Comparison of ENCODE assay signal across 1 cellular context in the genomic region with DNA sequence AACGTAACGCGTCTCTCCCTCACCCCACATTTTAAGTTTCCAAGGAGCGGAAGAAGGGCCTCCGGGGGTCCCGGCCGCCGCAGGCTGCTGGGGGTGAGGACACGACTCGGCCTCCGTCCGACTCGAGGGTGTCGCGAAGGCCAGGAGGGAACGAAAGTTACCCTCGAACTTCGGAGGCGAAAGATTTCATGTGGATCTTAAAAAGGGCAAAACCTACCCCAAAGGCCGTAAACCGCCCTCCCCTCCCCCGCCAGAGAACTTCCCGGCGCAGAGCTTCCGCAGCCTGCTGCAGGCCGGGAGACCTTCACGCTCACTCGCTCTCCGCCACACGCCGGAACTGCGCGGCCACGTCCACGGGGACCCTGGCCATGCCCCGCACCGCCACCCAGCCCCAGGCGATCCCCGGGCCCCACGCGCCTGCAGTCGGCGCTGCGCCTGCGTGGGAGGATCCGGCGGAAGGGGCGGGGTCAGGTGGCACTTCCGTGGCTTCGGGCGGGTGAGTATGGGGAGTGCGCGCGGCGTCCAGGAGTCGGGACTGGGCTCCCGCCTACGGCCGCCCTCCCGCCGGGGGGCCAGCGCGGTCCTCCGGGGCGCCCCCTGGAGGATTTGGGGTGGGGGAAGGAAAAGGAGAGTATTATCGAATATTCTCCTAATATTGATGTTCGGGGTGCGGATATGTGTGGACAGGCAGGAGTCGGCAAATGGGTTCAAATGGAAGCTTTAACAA.
TF ChIP-seq lines count a peak whose summit lies in the region.

A gene (plus strand): TSS at position 474 of the 727 bp plus-strand sequence. CDS start 19,755 bp downstream, outside the sequence.

TF ChIP-seq in HEK293, 187 proteins besides CTCF, POLR2A, EP300 and RAD21 (continued from another document and continues in another):
- TF ChIP-seq ZNF654 (tag by site-specific recombination; IDR thresholded peaks at IDR 0.05; ENCODE audit: low read depth) (no peak), ZNF529 (tag by site-specific recombination; IDR thresholded peaks at IDR 0.05; ENCODE audit: insufficient replicate concordance) (no peak), ZNF239 (tag by site-specific recombination; IDR thresholded peaks at IDR 0.05) (no peak), TCF7L2 (IDR thresholded peaks at IDR 0.05; ENCODE audit: borderline replicate concordance, low read depth, low read length) (no peak), ZNF785 (tag by site-specific recombination; IDR thresholded peaks at IDR 0.05) (no peak), ZNF423 (tag by site-specific recombination; IDR thresholded peaks at IDR 0.05) (peak; percentile 84), ZNF830 (tag by site-specific recombination; IDR thresholded peaks at IDR 0.05; ENCODE audit: low read depth) (no peak), ZNF416 (tag by site-specific recombination; IDR thresholded peaks at IDR 0.05) (no peak), ZNF146 (tag by site-specific recombination; IDR thresholded peaks at IDR 0.05) (no peak), ZNF202 (tag by site-specific recombination; IDR thresholded peaks at IDR 0.05; ENCODE audit: borderline replicate concordance) (no peak), ZNF549 (tag by site-specific recombination; IDR thresholded peaks at IDR 0.05) (no peak), SP3 (tag by site-specific recombination; IDR thresholded peaks at IDR 0.05) (peak; percentile 78), ZNF610 (tag by site-specific recombination; IDR thresholded peaks at IDR 0.05; ENCODE audit: borderline replicate concordance) (0 out of 2 replicates have a peak, but pooled peaks have one; percentile 23), ZNF354C (tag by site-specific recombination; IDR thresholded peaks at IDR 0.05; ENCODE audit: borderline replicate concordance, low read depth) (no peak), ZNF548 (tag by site-specific recombination; IDR thresholded peaks at IDR 0.05) (no peak), ZNF433 (tag by site-specific recombination; IDR thresholded peaks at IDR 0.05; ENCODE audit: low read depth) (no peak), ZNF76 (tag by site-specific recombination; IDR thresholded peaks at IDR 0.05; ENCODE audit: borderline replicate concordance, low read depth) (peak; percentile 41; the same call in 1 of the 2 replicates), ZNF184 (tag by site-specific recombination; IDR thresholded peaks at IDR 0.05) (no peak), ZFP3 (tag by site-specific recombination; IDR thresholded peaks at IDR 0.05; ENCODE audit: low read depth) (no peak), ZNF248 (tag by site-specific recombination; IDR thresholded peaks at IDR 0.05) (no peak), SCRT2 (tag by site-specific recombination; IDR thresholded peaks at IDR 0.05) (no peak), ZSCAN16 (tag by site-specific recombination; IDR thresholded peaks at IDR 0.05) (no peak), ZFHX2 (tag by site-specific recombination; conservative IDR thresholded peaks at IDR 0.05) (peak; percentile 91), ZBTB48 (tag by site-specific recombination; IDR thresholded peaks at IDR 0.05) (peak; percentile 61; the same call in 1 of the 2 replicates), ZBTB1 (tag by site-specific recombination; IDR thresholded peaks at IDR 0.05) (no peak), ZXDB (tag by site-specific recombination; IDR thresholded peaks at IDR 0.05) (peak; percentile 61; the same call in 1 of the 2 replicates), ZEB2 (tag by site-specific recombination; IDR thresholded peaks at IDR 0.05) (peak; percentile 43; the same call in 1 of the 2 replicates), HOXD13 (CRISPR knock-in tag; IDR thresholded peaks at IDR 0.05; ENCODE audit: borderline replicate concordance) (0 out of 2 replicates have a peak, but pooled peaks have one; percentile 12), SP7 (tag by site-specific recombination; IDR thresholded peaks at IDR 0.05) (peak; percentile 55), ZNF211 (tag by site-specific recombination; IDR thresholded peaks at IDR 0.05; ENCODE audit: low read depth) (no peak), ZNF664 (tag by site-specific recombination; IDR thresholded peaks at IDR 0.05) (no peak), ZIC2 (tag by site-specific recombination; IDR thresholded peaks at IDR 0.05) (peak; percentile 42; the same call in 1 of the 2 replicates), REPIN1 (tag by site-specific recombination; IDR thresholded peaks at IDR 0.05; ENCODE audit: low read depth) (no peak), ZNF629 (tag by site-specific recombination; IDR thresholded peaks at IDR 0.05) (no peak), ZNF335 (tag by site-specific recombination; conservative IDR thresholded peaks at IDR 0.05) (peak; percentile 74), YY2 (tag by site-specific recombination; IDR thresholded peaks at IDR 0.05) (no peak)
- TF ChIP-seq, protein P1, sequence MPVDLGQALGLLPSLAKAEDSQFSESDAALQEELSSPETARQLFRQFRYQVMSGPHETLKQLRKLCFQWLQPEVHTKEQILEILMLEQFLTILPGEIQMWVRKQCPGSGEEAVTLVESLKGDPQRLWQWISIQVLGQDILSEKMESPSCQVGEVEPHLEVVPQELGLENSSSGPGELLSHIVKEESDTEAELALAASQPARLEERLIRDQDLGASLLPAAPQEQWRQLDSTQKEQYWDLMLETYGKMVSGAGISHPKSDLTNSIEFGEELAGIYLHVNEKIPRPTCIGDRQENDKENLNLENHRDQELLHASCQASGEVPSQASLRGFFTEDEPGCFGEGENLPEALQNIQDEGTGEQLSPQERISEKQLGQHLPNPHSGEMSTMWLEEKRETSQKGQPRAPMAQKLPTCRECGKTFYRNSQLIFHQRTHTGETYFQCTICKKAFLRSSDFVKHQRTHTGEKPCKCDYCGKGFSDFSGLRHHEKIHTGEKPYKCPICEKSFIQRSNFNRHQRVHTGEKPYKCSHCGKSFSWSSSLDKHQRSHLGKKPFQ (tag by site-specific recombination; IDR thresholded peaks at IDR 0.05), result no peak
- TF ChIP-seq, protein P2, sequence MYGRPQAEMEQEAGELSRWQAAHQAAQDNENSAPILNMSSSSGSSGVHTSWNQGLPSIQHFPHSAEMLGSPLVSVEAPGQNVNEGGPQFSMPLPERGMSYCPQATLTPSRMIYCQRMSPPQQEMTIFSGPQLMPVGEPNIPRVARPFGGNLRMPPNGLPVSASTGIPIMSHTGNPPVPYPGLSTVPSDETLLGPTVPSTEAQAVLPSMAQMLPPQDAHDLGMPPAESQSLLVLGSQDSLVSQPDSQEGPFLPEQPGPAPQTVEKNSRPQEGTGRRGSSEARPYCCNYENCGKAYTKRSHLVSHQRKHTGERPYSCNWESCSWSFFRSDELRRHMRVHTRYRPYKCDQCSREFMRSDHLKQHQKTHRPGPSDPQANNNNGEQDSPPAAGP (tag by site-specific recombination; IDR thresholded peaks at IDR 0.05), result peak; percentile 22; the same call in 1 of the 2 replicates
- TF ChIP-seq, protein P3, sequence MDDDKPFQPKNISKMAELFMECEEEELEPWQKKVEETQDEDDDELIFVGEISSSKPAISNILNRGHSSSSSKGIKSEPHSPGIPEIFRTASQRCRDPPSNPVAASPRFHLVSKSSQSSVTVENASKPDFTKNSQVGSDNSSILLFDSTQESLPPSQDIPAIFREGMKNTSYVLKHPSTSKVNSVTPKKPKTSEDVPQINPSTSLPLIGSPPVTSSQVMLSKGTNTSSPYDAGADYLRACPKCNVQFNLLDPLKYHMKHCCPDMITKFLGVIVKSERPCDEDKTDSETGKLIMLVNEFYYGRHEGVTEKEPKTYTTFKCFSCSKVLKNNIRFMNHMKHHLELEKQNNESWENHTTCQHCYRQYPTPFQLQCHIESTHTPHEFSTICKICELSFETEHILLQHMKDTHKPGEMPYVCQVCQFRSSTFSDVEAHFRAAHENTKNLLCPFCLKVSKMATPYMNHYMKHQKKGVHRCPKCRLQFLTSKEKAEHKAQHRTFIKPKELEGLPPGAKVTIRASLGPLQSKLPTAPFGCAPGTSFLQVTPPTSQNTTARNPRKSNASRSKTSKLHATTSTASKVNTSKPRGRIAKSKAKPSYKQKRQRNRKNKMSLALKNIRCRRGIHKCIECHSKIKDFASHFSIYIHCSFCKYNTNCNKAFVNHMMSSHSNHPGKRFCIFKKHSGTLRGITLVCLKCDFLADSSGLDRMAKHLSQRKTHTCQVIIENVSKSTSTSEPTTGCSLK (tag by site-specific recombination; IDR thresholded peaks at IDR 0.05), result no peak
- TF ChIP-seq, protein P4, sequence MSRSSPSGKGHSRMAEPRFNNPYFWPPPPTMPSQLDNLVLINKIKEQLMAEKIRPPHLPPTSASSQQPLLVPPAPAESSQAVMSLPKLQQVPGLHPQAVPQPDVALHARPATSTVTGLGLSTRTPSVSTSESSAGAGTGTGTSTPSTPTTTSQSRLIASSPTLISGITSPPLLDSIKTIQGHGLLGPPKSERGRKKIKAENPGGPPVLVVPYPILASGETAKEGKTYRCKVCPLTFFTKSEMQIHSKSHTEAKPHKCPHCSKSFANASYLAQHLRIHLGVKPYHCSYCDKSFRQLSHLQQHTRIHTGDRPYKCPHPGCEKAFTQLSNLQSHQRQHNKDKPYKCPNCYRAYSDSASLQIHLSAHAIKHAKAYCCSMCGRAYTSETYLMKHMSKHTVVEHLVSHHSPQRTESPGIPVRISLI (tag by site-specific recombination; IDR thresholded peaks at IDR 0.05), result no peak
- TF ChIP-seq, protein P5, sequence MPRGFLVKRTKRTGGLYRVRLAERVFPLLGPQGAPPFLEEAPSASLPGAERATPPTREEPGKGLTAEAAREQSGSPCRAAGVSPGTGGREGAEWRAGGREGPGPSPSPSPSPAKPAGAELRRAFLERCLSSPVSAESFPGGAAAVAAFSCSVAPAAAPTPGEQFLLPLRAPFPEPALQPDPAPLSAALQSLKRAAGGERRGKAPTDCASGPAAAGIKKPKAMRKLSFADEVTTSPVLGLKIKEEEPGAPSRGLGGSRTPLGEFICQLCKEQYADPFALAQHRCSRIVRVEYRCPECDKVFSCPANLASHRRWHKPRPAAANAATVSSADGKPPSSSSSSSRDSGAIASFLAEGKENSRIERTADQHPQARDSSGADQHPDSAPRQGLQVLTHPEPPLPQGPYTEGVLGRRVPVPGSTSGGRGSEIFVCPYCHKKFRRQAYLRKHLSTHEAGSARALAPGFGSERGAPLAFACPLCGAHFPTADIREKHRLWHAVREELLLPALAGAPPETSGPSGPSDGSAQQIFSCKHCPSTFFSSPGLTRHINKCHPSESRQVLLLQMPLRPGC (tag by site-specific recombination; IDR thresholded peaks at IDR 0.05), result peak; percentile 11; the same call in 1 of the 2 replicates
- TF ChIP-seq, protein P6, sequence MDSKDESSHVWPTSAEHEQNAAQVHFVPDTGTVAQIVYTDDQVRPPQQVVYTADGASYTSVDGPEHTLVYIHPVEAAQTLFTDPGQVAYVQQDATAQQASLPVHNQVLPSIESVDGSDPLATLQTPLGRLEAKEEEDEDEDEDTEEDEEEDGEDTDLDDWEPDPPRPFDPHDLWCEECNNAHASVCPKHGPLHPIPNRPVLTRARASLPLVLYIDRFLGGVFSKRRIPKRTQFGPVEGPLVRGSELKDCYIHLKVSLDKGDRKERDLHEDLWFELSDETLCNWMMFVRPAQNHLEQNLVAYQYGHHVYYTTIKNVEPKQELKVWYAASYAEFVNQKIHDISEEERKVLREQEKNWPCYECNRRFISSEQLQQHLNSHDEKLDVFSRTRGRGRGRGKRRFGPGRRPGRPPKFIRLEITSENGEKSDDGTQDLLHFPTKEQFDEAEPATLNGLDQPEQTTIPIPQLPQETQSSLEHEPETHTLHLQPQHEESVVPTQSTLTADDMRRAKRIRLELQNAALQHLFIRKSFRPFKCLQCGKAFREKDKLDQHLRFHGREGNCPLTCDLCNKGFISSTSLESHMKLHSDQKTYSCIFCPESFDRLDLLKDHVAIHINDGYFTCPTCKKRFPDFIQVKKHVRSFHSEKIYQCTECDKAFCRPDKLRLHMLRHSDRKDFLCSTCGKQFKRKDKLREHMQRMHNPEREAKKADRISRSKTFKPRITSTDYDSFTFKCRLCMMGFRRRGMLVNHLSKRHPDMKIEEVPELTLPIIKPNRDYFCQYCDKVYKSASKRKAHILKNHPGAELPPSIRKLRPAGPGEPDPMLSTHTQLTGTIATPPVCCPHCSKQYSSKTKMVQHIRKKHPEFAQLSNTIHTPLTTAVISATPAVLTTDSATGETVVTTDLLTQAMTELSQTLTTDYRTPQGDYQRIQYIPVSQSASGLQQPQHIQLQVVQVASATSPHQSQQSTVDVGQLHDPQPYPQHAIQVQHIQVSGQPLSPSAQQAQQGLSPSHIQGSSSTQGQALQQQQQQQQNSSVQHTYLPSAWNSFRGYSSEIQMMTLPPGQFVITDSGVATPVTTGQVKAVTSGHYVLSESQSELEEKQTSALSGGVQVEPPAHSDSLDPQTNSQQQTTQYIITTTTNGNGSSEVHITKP (tag by site-specific recombination; IDR thresholded peaks at IDR 0.05), result no peak
- TF ChIP-seq, protein P7, sequence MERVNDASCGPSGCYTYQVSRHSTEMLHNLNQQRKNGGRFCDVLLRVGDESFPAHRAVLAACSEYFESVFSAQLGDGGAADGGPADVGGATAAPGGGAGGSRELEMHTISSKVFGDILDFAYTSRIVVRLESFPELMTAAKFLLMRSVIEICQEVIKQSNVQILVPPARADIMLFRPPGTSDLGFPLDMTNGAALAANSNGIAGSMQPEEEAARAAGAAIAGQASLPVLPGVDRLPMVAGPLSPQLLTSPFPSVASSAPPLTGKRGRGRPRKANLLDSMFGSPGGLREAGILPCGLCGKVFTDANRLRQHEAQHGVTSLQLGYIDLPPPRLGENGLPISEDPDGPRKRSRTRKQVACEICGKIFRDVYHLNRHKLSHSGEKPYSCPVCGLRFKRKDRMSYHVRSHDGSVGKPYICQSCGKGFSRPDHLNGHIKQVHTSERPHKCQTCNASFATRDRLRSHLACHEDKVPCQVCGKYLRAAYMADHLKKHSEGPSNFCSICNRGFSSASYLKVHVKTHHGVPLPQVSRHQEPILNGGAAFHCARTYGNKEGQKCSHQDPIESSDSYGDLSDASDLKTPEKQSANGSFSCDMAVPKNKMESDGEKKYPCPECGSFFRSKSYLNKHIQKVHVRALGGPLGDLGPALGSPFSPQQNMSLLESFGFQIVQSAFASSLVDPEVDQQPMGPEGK (tag by site-specific recombination; IDR thresholded peaks at IDR 0.05), result peak; percentile 80
- TF ChIP-seq, protein P8, sequence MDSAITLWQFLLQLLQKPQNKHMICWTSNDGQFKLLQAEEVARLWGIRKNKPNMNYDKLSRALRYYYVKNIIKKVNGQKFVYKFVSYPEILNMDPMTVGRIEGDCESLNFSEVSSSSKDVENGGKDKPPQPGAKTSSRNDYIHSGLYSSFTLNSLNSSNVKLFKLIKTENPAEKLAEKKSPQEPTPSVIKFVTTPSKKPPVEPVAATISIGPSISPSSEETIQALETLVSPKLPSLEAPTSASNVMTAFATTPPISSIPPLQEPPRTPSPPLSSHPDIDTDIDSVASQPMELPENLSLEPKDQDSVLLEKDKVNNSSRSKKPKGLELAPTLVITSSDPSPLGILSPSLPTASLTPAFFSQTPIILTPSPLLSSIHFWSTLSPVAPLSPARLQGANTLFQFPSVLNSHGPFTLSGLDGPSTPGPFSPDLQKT (IDR thresholded peaks at IDR 0.05; ENCODE audit: borderline replicate concordance, low read depth, low read length), result peak; percentile 51; the same call in 1 of the 2 replicates
